3 cellular contexts compared by ENCODE assay signal in genomic region chr11:65383778-65384177, GRCh38.
A peak's percentile ranks its signal among the peaks of the same experiment; 100 is the strongest.
TF ChIP-seq lines count a peak whose summit lies in the region.

No MANE protein-coding gene starts in this region.

TF ChIP-seq in SK-N-SH, 30 proteins besides CTCF, POLR2A, EP300 and RAD21:
- TF ChIP-seq IRF3 (IDR thresholded peaks at IDR 0.05; ENCODE audit: low read depth, low read length) (no peak), FOXM1 (IDR thresholded peaks at IDR 0.05; ENCODE audit: low read depth) (no peak), FOSL2 (IDR thresholded peaks at IDR 0.05; ENCODE audit: borderline replicate concordance, low read depth) (no peak), SMC3 (IDR thresholded peaks at IDR 0.05; ENCODE audit: low read depth, low read length) (no peak), MEF2A (IDR thresholded peaks at IDR 0.05; ENCODE audit: borderline replicate concordance, low read depth) (no peak), JUND (IDR thresholded peaks at IDR 0.05) (no peak), FOXJ3 (CRISPR knock-in tag; IDR thresholded peaks at IDR 0.05) (no peak), TCF12 (IDR thresholded peaks at IDR 0.05) (no peak), GATA2 (CRISPR knock-in tag; IDR thresholded peaks at IDR 0.05) (no peak)
- TF ChIP-seq, protein P1, sequence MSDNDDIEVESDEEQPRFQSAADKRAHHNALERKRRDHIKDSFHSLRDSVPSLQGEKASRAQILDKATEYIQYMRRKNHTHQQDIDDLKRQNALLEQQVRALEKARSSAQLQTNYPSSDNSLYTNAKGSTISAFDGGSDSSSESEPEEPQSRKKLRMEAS (IDR thresholded peaks at IDR 0.05; ENCODE audit: low read depth): no peak
- TF ChIP-seq, protein P2, sequence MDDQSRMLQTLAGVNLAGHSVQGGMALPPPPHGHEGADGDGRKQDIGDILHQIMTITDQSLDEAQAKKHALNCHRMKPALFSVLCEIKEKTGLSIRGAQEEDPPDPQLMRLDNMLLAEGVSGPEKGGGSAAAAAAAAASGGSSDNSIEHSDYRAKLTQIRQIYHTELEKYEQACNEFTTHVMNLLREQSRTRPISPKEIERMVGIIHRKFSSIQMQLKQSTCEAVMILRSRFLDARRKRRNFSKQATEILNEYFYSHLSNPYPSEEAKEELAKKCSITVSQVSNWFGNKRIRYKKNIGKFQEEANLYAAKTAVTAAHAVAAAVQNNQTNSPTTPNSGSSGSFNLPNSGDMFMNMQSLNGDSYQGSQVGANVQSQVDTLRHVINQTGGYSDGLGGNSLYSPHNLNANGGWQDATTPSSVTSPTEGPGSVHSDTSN (IDR thresholded peaks at IDR 0.05): no peak

TF ChIP-seq in SK-N-SH treated with all-trans-retinoic acid at 6 μM for 48 hours, 23 proteins besides CTCF, POLR2A, EP300 and RAD21:
- no peak for TF ChIP-seq PPARA (CRISPR knock-in tag; IDR thresholded peaks at IDR 0.05; ENCODE audit: borderline replicate concordance)
- TF ChIP-seq CSDC2 (CRISPR knock-in tag; IDR thresholded peaks at IDR 0.05): no peak
- no peak for TF ChIP-seq OSR1 (CRISPR knock-in tag; IDR thresholded peaks at IDR 0.05)
- TF ChIP-seq TOX (CRISPR knock-in tag; IDR thresholded peaks at IDR 0.05; ENCODE audit: borderline replicate concordance): no peak
- no peak for TF ChIP-seq TCF4 (CRISPR knock-in tag; IDR thresholded peaks at IDR 0.05; ENCODE audit: borderline replicate concordance)
- no peak for TF ChIP-seq PATZ1 (CRISPR knock-in tag; IDR thresholded peaks at IDR 0.05; ENCODE audit: borderline replicate concordance)
- TF ChIP-seq TSHZ2 (CRISPR knock-in tag; IDR thresholded peaks at IDR 0.05): no peak
- no peak for TF ChIP-seq ZNF565 (CRISPR knock-in tag; conservative IDR thresholded peaks at IDR 0.05; ENCODE audit: low read depth)
- no peak for TF ChIP-seq SNAI2 (CRISPR knock-in tag; IDR thresholded peaks at IDR 0.05)
- TF ChIP-seq, protein P3, sequence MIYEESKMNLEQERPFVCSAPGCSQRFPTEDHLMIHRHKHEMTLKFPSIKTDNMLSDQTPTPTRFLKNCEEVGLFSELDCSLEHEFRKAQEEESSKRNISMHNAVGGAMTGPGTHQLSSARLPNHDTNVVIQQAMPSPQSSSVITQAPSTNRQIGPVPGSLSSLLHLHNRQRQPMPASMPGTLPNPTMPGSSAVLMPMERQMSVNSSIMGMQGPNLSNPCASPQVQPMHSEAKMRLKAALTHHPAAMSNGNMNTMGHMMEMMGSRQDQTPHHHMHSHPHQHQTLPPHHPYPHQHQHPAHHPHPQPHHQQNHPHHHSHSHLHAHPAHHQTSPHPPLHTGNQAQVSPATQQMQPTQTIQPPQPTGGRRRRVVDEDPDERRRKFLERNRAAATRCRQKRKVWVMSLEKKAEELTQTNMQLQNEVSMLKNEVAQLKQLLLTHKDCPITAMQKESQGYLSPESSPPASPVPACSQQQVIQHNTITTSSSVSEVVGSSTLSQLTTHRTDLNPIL (CRISPR knock-in tag; IDR thresholded peaks at IDR 0.05; ENCODE audit: low read depth): no peak
- no peak for TF ChIP-seq ZFP30 (CRISPR knock-in tag; IDR thresholded peaks at IDR 0.05)
- no peak for TF ChIP-seq CSRNP3 (CRISPR knock-in tag; IDR thresholded peaks at IDR 0.05)
- TF ChIP-seq ARNTL (CRISPR knock-in tag; IDR thresholded peaks at IDR 0.05; ENCODE audit: borderline replicate concordance, low read depth): no peak
- TF ChIP-seq ESRRG (CRISPR knock-in tag; IDR thresholded peaks at IDR 0.05): no peak
- no peak for TF ChIP-seq ZFP3 (CRISPR knock-in tag; IDR thresholded peaks at IDR 0.05)
- TF ChIP-seq ZNF70 (CRISPR knock-in tag; IDR thresholded peaks at IDR 0.05): no peak

TF ChIP-seq in HepG2, 621 proteins besides CTCF, POLR2A, EP300 and RAD21 (continues in another document):
- TF ChIP-seq DPF2 (CRISPR knock-in tag; IDR thresholded peaks at IDR 0.05; ENCODE audit: borderline replicate concordance, low read depth) (0 out of 2 replicates have a peak, but pooled peaks have one; percentile 13), ZFP91 (CRISPR knock-in tag; IDR thresholded peaks at IDR 0.05; ENCODE audit: borderline replicate concordance) (no peak), KAT8 (CRISPR knock-in tag; IDR thresholded peaks at IDR 0.05) (0 out of 2 replicates have a peak, but pooled peaks have one; percentile 49), ZNF451 (CRISPR knock-in tag; IDR thresholded peaks at IDR 0.05) (no peak), NCOA2 (CRISPR knock-in tag; IDR thresholded peaks at IDR 0.05) (peak; percentile 59; the same call in 1 of the 2 replicates), ZFP90 (CRISPR knock-in tag; IDR thresholded peaks at IDR 0.05; ENCODE audit: borderline replicate concordance) (no peak), ZNF34 (CRISPR knock-in tag; IDR thresholded peaks at IDR 0.05; ENCODE audit: borderline replicate concordance) (no peak), ZNF362 (CRISPR knock-in tag; IDR thresholded peaks at IDR 0.05; ENCODE audit: borderline replicate concordance) (no peak), PRMT3 (CRISPR knock-in tag; IDR thresholded peaks at IDR 0.05; ENCODE audit: borderline replicate concordance, low read depth) (no peak), PHF8 (CRISPR knock-in tag; IDR thresholded peaks at IDR 0.05) (no peak), ZSCAN31 (CRISPR knock-in tag; IDR thresholded peaks at IDR 0.05; ENCODE audit: low read depth) (no peak), ZNF430 (CRISPR knock-in tag; IDR thresholded peaks at IDR 0.05) (no peak), SIN3A (IDR thresholded peaks at IDR 0.05; ENCODE audit: borderline replicate concordance, low read depth, low read length) (no peak), ZNF891 (CRISPR knock-in tag; IDR thresholded peaks at IDR 0.05) (no peak), NFYB (CRISPR knock-in tag; IDR thresholded peaks at IDR 0.05) (no peak), SETDB1 (CRISPR knock-in tag; IDR thresholded peaks at IDR 0.05; ENCODE audit: borderline replicate concordance) (no peak), SP4 (CRISPR knock-in tag; IDR thresholded peaks at IDR 0.05) (no peak), HDAC2 (CRISPR knock-in tag; IDR thresholded peaks at IDR 0.05) (peak; percentile 48; the same call in 1 of the 2 replicates), FOSL2 (CRISPR knock-in tag; IDR thresholded peaks at IDR 0.05) (peak; percentile 53), E2F1 (CRISPR knock-in tag; IDR thresholded peaks at IDR 0.05) (no peak), SPEN (CRISPR knock-in tag; IDR thresholded peaks at IDR 0.05; ENCODE audit: low read depth) (no peak), KLF16 (CRISPR knock-in tag; IDR thresholded peaks at IDR 0.05) (0 out of 4 replicates have a peak, but pooled peaks of 1 of the 2 experiments have one; percentile 44), RXRB (CRISPR knock-in tag; IDR thresholded peaks at IDR 0.05; ENCODE audit: borderline replicate concordance) (peak; percentile 52; the same call in 1 of the 2 replicates), TEAD3 (CRISPR knock-in tag; optimal IDR thresholded peaks at IDR 0.05; ENCODE audit: borderline replicate concordance) (peak; percentile 14), FOXP1 (IDR thresholded peaks at IDR 0.05) (no peak), FOXP1 (CRISPR knock-in tag; IDR thresholded peaks at IDR 0.05) (peak; percentile 20; the same call in 1 of the 2 replicates), KLF9 (CRISPR knock-in tag; IDR thresholded peaks at IDR 0.05; ENCODE audit: low read depth) (no peak), ZNF737 (CRISPR knock-in tag; IDR thresholded peaks at IDR 0.05; ENCODE audit: borderline replicate concordance) (no peak), THAP11 (CRISPR knock-in tag; IDR thresholded peaks at IDR 0.05) (peak; percentile 54; the same call in 1 of the 2 replicates), AGO2 (optimal IDR thresholded peaks at IDR 0.05; ENCODE audit: low read depth, low read length) (no peak), ZNF678 (CRISPR knock-in tag; IDR thresholded peaks at IDR 0.05) (no peak), TOPORS (CRISPR knock-in tag; IDR thresholded peaks at IDR 0.05) (no peak), ZFY (CRISPR knock-in tag; IDR thresholded peaks at IDR 0.05) (no peak), PATZ1 (CRISPR knock-in tag; IDR thresholded peaks at IDR 0.05) (peak; percentile 70), ZNF768 (CRISPR knock-in tag; IDR thresholded peaks at IDR 0.05) (no peak), CENPT (CRISPR knock-in tag; IDR thresholded peaks at IDR 0.05; ENCODE audit: low read depth) (no peak), PAF1 (CRISPR knock-in tag; IDR thresholded peaks at IDR 0.05) (no peak), KDM3A (CRISPR knock-in tag; IDR thresholded peaks at IDR 0.05; ENCODE audit: low read depth) (no peak)
- TF ChIP-seq, protein P4, sequence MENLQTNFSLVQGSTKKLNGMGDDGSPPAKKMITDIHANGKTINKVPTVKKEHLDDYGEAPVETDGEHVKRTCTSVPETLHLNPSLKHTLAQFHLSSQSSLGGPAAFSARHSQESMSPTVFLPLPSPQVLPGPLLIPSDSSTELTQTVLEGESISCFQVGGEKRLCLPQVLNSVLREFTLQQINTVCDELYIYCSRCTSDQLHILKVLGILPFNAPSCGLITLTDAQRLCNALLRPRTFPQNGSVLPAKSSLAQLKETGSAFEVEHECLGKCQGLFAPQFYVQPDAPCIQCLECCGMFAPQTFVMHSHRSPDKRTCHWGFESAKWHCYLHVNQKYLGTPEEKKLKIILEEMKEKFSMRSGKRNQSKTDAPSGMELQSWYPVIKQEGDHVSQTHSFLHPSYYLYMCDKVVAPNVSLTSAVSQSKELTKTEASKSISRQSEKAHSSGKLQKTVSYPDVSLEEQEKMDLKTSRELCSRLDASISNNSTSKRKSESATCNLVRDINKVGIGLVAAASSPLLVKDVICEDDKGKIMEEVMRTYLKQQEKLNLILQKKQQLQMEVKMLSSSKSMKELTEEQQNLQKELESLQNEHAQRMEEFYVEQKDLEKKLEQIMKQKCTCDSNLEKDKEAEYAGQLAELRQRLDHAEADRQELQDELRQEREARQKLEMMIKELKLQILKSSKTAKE (CRISPR knock-in tag; IDR thresholded peaks at IDR 0.05; ENCODE audit: borderline replicate concordance): no peak
- TF ChIP-seq, protein P5, sequence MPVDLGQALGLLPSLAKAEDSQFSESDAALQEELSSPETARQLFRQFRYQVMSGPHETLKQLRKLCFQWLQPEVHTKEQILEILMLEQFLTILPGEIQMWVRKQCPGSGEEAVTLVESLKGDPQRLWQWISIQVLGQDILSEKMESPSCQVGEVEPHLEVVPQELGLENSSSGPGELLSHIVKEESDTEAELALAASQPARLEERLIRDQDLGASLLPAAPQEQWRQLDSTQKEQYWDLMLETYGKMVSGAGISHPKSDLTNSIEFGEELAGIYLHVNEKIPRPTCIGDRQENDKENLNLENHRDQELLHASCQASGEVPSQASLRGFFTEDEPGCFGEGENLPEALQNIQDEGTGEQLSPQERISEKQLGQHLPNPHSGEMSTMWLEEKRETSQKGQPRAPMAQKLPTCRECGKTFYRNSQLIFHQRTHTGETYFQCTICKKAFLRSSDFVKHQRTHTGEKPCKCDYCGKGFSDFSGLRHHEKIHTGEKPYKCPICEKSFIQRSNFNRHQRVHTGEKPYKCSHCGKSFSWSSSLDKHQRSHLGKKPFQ (CRISPR knock-in tag; IDR thresholded peaks at IDR 0.05; ENCODE audit: insufficient replicate concordance): peak; percentile 76
- TF ChIP-seq, protein P6, sequence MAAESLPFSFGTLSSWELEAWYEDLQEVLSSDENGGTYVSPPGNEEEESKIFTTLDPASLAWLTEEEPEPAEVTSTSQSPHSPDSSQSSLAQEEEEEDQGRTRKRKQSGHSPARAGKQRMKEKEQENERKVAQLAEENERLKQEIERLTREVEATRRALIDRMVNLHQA (CRISPR knock-in tag; IDR thresholded peaks at IDR 0.05): no peak
